22 cellular contexts compared by ENCODE assay signal in genomic region chr5:149654893-149655505, GRCh38.
"Had no signal": no experiment of that assay in that cellular context is flagged by ENCODE, and none has a peak within 500 bp of the region (broad histone marks: within the 10 kb centered on the region; RNA-seq: fewer than 3 reads in every experiment).

No MANE protein-coding gene starts in this region.

- H3K27me3 ChIP-seq: body of pancreas, gastroesophageal sphincter, heart right ventricle, right atrium auricular region, tibial nerve, vagina had no signal

- H3K9me3 ChIP-seq: body of pancreas, right atrium auricular region, tibial nerve, vagina had no signal

- H3K27ac Mint-ChIP-seq: activated CD4-positive, alpha-beta T cell treated with anti-CD3 and anti-CD28 coated beads, Interleukin-2, amount 10 ng/mL, durations not matched to agents 7 days and 5 days; activated naive CD8-positive, alpha-beta T cell; progenitor cell of endocrine pancreas had no signal

- H3K9me3 Mint-ChIP-seq: activated CD4-positive, alpha-beta T cell treated with anti-CD3 and anti-CD28 coated beads, Interleukin-2, amount 10 ng/mL, durations not matched to agents 7 days and 5 days; nephron progenitor cell had no signal

- H3K4me3 Mint-ChIP-seq: activated CD4-positive, alpha-beta T cell treated with anti-CD3 and anti-CD28 coated beads, Interleukin-2, amount 10 ng/mL, durations not matched to agents 7 days and 5 days; activated naive CD8-positive, alpha-beta T cell; immature natural killer cell; nephron progenitor cell; T-helper 1 cell treated with Interleukin-12 subunit alpha and Interleukin-12 subunit beta and Interleukin-4 antibody, amounts not matched to agents 30 μg/mL and 1 μg/mL, for 36 hours had no signal

- H3K4me3 ChIP-seq: body of pancreas, coronary artery, gastroesophageal sphincter, heart right ventricle, right atrium auricular region, tibial nerve, vagina had no signal

- H3K4me1 Mint-ChIP-seq: activated CD4-positive, alpha-beta T cell treated with anti-CD3 and anti-CD28 coated beads, Interleukin-2, amount 10 ng/mL, durations not matched to agents 7 days and 5 days; immature natural killer cell had no signal

- H3K4me1 ChIP-seq: gastroesophageal sphincter, tibial nerve, vagina had no signal

- DNase-seq: activated CD4-positive, alpha-beta T cell treated with anti-CD3 and anti-CD28 coated beads, Interleukin-2, amount 10 ng/mL, durations not matched to agents 7 days and 5 days; amygdala; body of pancreas; caudate nucleus; heart right ventricle; immature natural killer cell; left ventricle myocardium superior; nephron progenitor cell; stimulated activated CD4-positive, alpha-beta T cell treated with anti-CD3 and anti-CD28 coated beads, Interleukin-12 subunit alpha, Interleukin-12 subunit beta, amount 100 ng/mL, for 4 hours; stimulated activated CD4-positive, alpha-beta T cell treated with anti-CD3 and anti-CD28 coated beads, Interleukin-1b, Interleukin-23, amount 100 ng/mL, for 48 hours; stimulated activated CD8-positive, alpha-beta memory T cell treated with anti-CD3 and anti-CD28 coated beads, Interleukin-4, amount 100 ng/mL, for 48 hours; stimulated activated naive CD8-positive, alpha-beta T cell treated with anti-CD3 and anti-CD28 coated beads, Interleukin-15, Interleukin-2, amounts not matched to agents 100 U/mL and 50 U/mL, for 24 hours; substantia nigra had no signal

- H3K27ac ChIP-seq: body of pancreas, coronary artery, gastroesophageal sphincter, right atrium auricular region, tibial nerve, vagina had no signal

- H3K36me3 ChIP-seq: gastroesophageal sphincter, heart right ventricle, right atrium auricular region, tibial nerve, vagina had no signal

- H3K36me3 Mint-ChIP-seq: activated naive CD8-positive, alpha-beta T cell had no signal

- FAIRE-seq: endometrium had no signal

- H3K27me3 Mint-ChIP-seq: activated CD4-positive, alpha-beta T cell treated with anti-CD3 and anti-CD28 coated beads, Interleukin-2, amount 10 ng/mL, durations not matched to agents 7 days and 5 days; progenitor cell of endocrine pancreas had no signal
